25 cellular contexts compared by ENCODE assay signal in genomic region chr6:38522322-38522721, GRCh38.
DNase-seq lines count a peak whose midpoint lies in the region; ATAC-seq lines count a peak whose summit lies in the region.
"Had no signal": no experiment of that assay in that cellular context is flagged by ENCODE, and none has a peak within 500 bp of the region (broad histone marks: within the 10 kb centered on the region; RNA-seq: fewer than 3 reads in every experiment).

No MANE protein-coding gene starts in this region.

- H3K4me3 ChIP-seq in rectal smooth muscle tissue (ENCODE audit: low read length) = no peak overlapping the region
- H3K4me3 ChIP-seq: skin epidermis had no signal

- H3K27ac Mint-ChIP-seq in central memory CD8-positive, alpha-beta T cell (ENCODE audit: low read depth) = peak overlapping the region; percentile 16
- H3K27ac Mint-ChIP-seq: activated CD4-positive, alpha-beta memory T cell treated with anti-CD3 and anti-CD28 coated beads, Interleukin-2, amount 10 ng/mL, durations not matched to agents 7 days and 5 days; HFFc6 had no signal

- no peak overlapping the region for H3K4me3 Mint-ChIP-seq in central memory CD8-positive, alpha-beta T cell
- H3K4me3 Mint-ChIP-seq: activated CD4-positive, alpha-beta memory T cell treated with anti-CD3 and anti-CD28 coated beads, Interleukin-2, amount 10 ng/mL, durations not matched to agents 7 days and 5 days; HFFc6 had no signal

- H3K36me3 Mint-ChIP-seq in central memory CD8-positive, alpha-beta T cell (ENCODE audit: insufficient read depth) = peaks cover 2% of the 10 kb centered on the region

- DNase-seq in GM03348 (ENCODE audit: low spot score) (peak; percentile 44), left ventricle myocardium superior (no peak), cerebellar cortex (ENCODE audit: low spot score) (no peak), posterior vena cava (ENCODE audit: low spot score) (no peak)
- no peak for DNase-seq in central memory CD8-positive, alpha-beta T cell (ENCODE audit: low spot score in 2 of 2)
- DNase-seq in activated CD4-positive, CD25-positive, alpha-beta regulatory T cell (lab: John Stamatoyannopoulos, UW) = no peak
- DNase-seq: activated CD4-positive, alpha-beta memory T cell treated with anti-CD3 and anti-CD28 coated beads, Interleukin-2, amount 10 ng/mL, durations not matched to agents 7 days and 5 days; activated T-cell treated with anti-CD3 and anti-CD28 coated beads, Interleukin-2, amount 50 U/mL, for 1 hour; BE2C; Calu3; effector CD4-positive, alpha-beta T cell; HFFc6; KG1; NCI-H1092; NCI-H2081; NCI-H510A; SIG-M5; stimulated activated CD4-positive, alpha-beta T cell treated with anti-CD3 and anti-CD28 coated beads, Interleukin-4, amount 100 ng/mL, for 24 hours; T-helper 1 cell had no signal

- intact Hi-C loops in left ventricle myocardium superior (cut with micrococcal nuclease) = no loop called here
- intact Hi-C loops in posterior vena cava (cut with DNase I) = no loop called here

- no peak overlapping the region for H3K9ac ChIP-seq in rectal smooth muscle tissue (ENCODE audit: low read length)

- no peaks in the 10 kb centered on the region for H3K27me3 ChIP-seq in rectal smooth muscle tissue (ENCODE audit: control insufficient read depth, insufficient read depth, low read length)
- H3K27me3 ChIP-seq: BE2C had no signal

- no peak for ATAC-seq in central memory CD8-positive, alpha-beta T cell (replicated peaks; ENCODE audit: extremely low read depth, poor library complexity, severe bottlenecking)
- ATAC-seq in left ventricle myocardium superior = peak; percentile 81
- ATAC-seq in HG03520 (IDR thresholded peaks at IDR 0.05; ENCODE audit: unreplicated experiment) = no peak
- ATAC-seq: activated naive CD4-positive, alpha-beta T cell treated with anti-CD3 and anti-CD28 coated beads, Interleukin-2, amount 50 U/mL, for 72 hours; esophagus mucosa had no signal

- H3K4me1 ChIP-seq in rectal smooth muscle tissue (ENCODE audit: control insufficient read depth, insufficient read depth, low read length) = peaks cover 8% of the 10 kb centered on the region

- H3K27me3 Mint-ChIP-seq in central memory CD8-positive, alpha-beta T cell = no peaks in the 10 kb centered on the region
- H3K27me3 Mint-ChIP-seq: activated CD4-positive, alpha-beta memory T cell treated with anti-CD3 and anti-CD28 coated beads, Interleukin-2, amount 10 ng/mL, durations not matched to agents 7 days and 5 days had no signal

- H3K9me3 Mint-ChIP-seq in central memory CD8-positive, alpha-beta T cell = no peaks in the 10 kb centered on the region

- peaks cover 32% of the 10 kb centered on the region for H3K4me1 Mint-ChIP-seq in central memory CD8-positive, alpha-beta T cell

- peak overlapping the region; percentile 17 for H3K27ac ChIP-seq in rectal smooth muscle tissue (ENCODE audit: low read depth, low read length)
- H3K27ac ChIP-seq: WERI-Rb-1 had no signal

- H3K36me3 ChIP-seq in rectal smooth muscle tissue (ENCODE audit: control insufficient read depth, insufficient read depth, low read length) = no peaks in the 10 kb centered on the region
- H3K36me3 ChIP-seq: BE2C, WERI-Rb-1 had no signal
